24 cellular contexts compared by ENCODE assay signal in the genomic region with DNA sequence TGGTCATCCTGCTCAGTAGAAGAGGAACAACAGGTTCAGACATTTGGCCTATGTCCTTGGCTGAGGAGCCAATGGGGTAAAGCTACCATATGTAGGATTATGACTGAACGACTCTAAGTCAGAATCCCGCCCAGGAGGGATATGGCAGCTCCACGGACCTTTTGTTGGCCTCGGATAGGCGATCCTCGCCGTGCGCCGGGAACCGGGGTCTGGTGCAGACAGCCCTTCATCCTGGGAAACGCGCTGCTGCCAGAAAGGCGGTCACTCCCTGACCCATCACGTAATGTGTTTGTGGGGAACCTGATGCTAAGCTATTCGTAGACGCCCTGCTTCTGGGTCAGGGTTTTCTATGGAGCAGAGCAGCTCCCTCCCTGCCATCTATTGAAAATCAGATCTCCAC.
DNase-seq lines count a peak whose midpoint lies in the region; ATAC-seq, FAIRE-seq and TF ChIP-seq lines count a peak whose summit lies in the region.
"Had no signal": no experiment of that assay in that cellular context is flagged by ENCODE, and none has a peak within 500 bp of the region (broad histone marks: within the 10 kb centered on the region; RNA-seq: fewer than 3 reads in every experiment).

No MANE protein-coding gene starts in this region.

- intact Hi-C loops in right lobe of liver (cut with DNase I) (no loop called here), HepG2 (cut with micrococcal nuclease; ENCODE audit: unreplicated experiment) (loop anchor here (1.0 to 10.0 kb wide), 5 partner anchors 53 to 967 kb away; a partner anchor contains a TSS), lower leg skin (cut with DNase I; ENCODE audit: low total_unique reads) (loop anchor here (5.0 kb wide), 1 partner anchor 170 kb away; no protein-coding TSS in a partner anchor)

- TF ChIP-seq CTCF in right lobe of liver (IDR thresholded peaks at IDR 0.05): no peak
- TF ChIP-seq CTCF in HepG2 (CRISPR knock-in tag; IDR thresholded peaks at IDR 0.05): no peak
- no peak for TF ChIP-seq CTCF in RWPE2 (IDR thresholded peaks at IDR 0.05; ENCODE audit: poor library complexity, severe bottlenecking)
- TF ChIP-seq CTCF in lower leg skin (IDR thresholded peaks at IDR 0.05): no peak
- no peak for TF ChIP-seq CTCF in upper lobe of left lung (IDR thresholded peaks at IDR 0.05)

- no peak for DNase-seq in right lobe of liver
- no peak for DNase-seq in HepG2 (ENCODE audit: low spot score)
- DNase-seq in RWPE2 (ENCODE audit: low spot score): no peak
- DNase-seq in lower leg skin (ENCODE audit: low spot score in 2 of 2): peak in 1 of 2 donors; percentile 76
- peak in 1 of 2 donors; percentile 79 for DNase-seq in upper lobe of left lung
- DNase-seq in iPS-NIHi11 (ENCODE audit: low spot score): no peak
- DNase-seq in kidney glomerular epithelial cell (lab: John Stamatoyannopoulos, UW): no peak
- DNase-seq: activated CD4-positive, alpha-beta T cell treated with anti-CD3 and anti-CD28 coated beads for 4 hours; amniotic stem cell; CD8-positive, alpha-beta T cell; DMS79; foreskin keratinocyte; hippocampal formation; islet precursor cell; KBM-7; naive B cell; NCI-H2029 treated with DMSO at 0.1 percent for 48 hours; stimulated activated naive CD4-positive, alpha-beta T cell; SW 1271 had no signal

- no peak overlapping the region for H3K9ac ChIP-seq in HepG2 (ENCODE audit: insufficient read depth, low read depth, low read length)

- H3K4me2 ChIP-seq in HepG2 (ENCODE audit: low read depth, low read length): no peak overlapping the region

- no peak for TF ChIP-seq POLR2A in right lobe of liver (IDR thresholded peaks at IDR 0.05)
- no peak for TF ChIP-seq POLR2A in HepG2 (IDR thresholded peaks at IDR 0.05; ENCODE audit: insufficient read depth in 1 of 2, low read depth in 2 of 2, low read length in 2 of 2)
- TF ChIP-seq POLR2A in lower leg skin (IDR thresholded peaks at IDR 0.05): no peak
- TF ChIP-seq POLR2A in upper lobe of left lung (IDR thresholded peaks at IDR 0.05): no peak

- peaks cover 0 to 4% (median 0%) of the 10 kb centered on the region in 4 donors for H3K4me1 ChIP-seq in right lobe of liver
- H3K4me1 ChIP-seq in HepG2 (ENCODE audit: insufficient read depth, low read length): no peaks in the 10 kb centered on the region
- H3K4me1 ChIP-seq in RWPE2 (ENCODE audit: insufficient read depth, poor library complexity, severe bottlenecking): no peaks in the 10 kb centered on the region
- peaks cover 0 to 11% (median 2%) of the 10 kb centered on the region in 4 donors for H3K4me1 ChIP-seq in upper lobe of left lung
- H3K4me1 ChIP-seq: foreskin keratinocyte had no signal

- FAIRE-seq in HepG2 (lab: Jason Lieb, UNC): no peak
- FAIRE-seq: H54, TTC549 had no signal

- no peaks in the 10 kb centered on the region for H4K20me1 ChIP-seq in HepG2 (ENCODE audit: insufficient read depth, low read length)

- TF ChIP-seq EP300 in HepG2 (IDR thresholded peaks at IDR 0.05; ENCODE audit: low read depth in 2 of 2, low read length in 2 of 2) (no peak), HepG2 (CRISPR knock-in tag; IDR thresholded peaks at IDR 0.05; ENCODE audit: borderline replicate concordance) (no peak), upper lobe of left lung (IDR thresholded peaks at IDR 0.05) (no peak)

- H3K27me3 ChIP-seq in right lobe of liver: no peaks in the 10 kb centered on the region
- no peaks in the 10 kb centered on the region for H3K27me3 ChIP-seq in HepG2 (ENCODE audit: control insufficient read depth in 1 of 2, insufficient read depth in 2 of 2, low read length in 2 of 2)
- H3K27me3 ChIP-seq in RWPE2 (ENCODE audit: insufficient read depth, poor library complexity, severe bottlenecking): no peaks in the 10 kb centered on the region
- peaks cover 0 to 5% (median 0%) of the 10 kb centered on the region in 4 donors for H3K27me3 ChIP-seq in upper lobe of left lung
- H3K27me3 ChIP-seq: cardiac muscle cell, foreskin keratinocyte had no signal

- CTCF ChIA-PET in HepG2 (lab: Yijun Ruan, JAX; ENCODE audit: low intra/inter-chr PET ratio, low total read pairs): no interaction called here

- H3K4me3 ChIP-seq in right lobe of liver: peak overlapping the region in 2 of 3 donors; percentile 50 to 56
- no peak overlapping the region for H3K4me3 ChIP-seq in HepG2 (replicated peaks in 1 of 3; ENCODE audit: insufficient read depth in 1 of 3, low read depth in 2 of 3, low read length in 3 of 3)
- peak overlapping the region; percentile 45 for H3K4me3 ChIP-seq in RWPE2 (ENCODE audit: severe bottlenecking)
- H3K4me3 ChIP-seq in lower leg skin (ENCODE audit: low read depth, poor library complexity, severe bottlenecking): peak overlapping the region; percentile 13
- peak overlapping the region in 3 of 4 donors; percentile 43 to 48 (median 45) for H3K4me3 ChIP-seq in upper lobe of left lung
- H3K4me3 ChIP-seq: cardiac muscle cell had no signal

- no peaks in the 10 kb centered on the region for H3K79me2 ChIP-seq in HepG2 (ENCODE audit: insufficient read depth, low read length)

- in situ Hi-C loops in HepG2 (cut with HindIII; ENCODE audit: extremely low pct_ligation_motif_present, low pct_unique_long_range_greater_than_20kb): loop anchor here (5.0 to 25.0 kb wide), 2 partner anchors 85 to 775 kb away; a partner anchor contains a TSS

- H3K9me3 ChIP-seq in right lobe of liver: no peaks in the 10 kb centered on the region
- no peaks in the 10 kb centered on the region for H3K9me3 ChIP-seq in HepG2 (ENCODE audit: low read length)
- H3K9me3 ChIP-seq in RWPE2 (ENCODE audit: severe bottlenecking): no peaks in the 10 kb centered on the region
- H3K9me3 ChIP-seq in upper lobe of left lung: no peaks in the 10 kb centered on the region

- no TSS peak for BruUV-seq in HepG2 (replicated peaks; lab: Mats Ljungman, UMichigan)

- peak in 1 of 4 donors; percentile 7 for ATAC-seq in right lobe of liver
- ATAC-seq in HepG2: no peak
- no peak for ATAC-seq in RWPE2 (ENCODE audit: low read depth)
- ATAC-seq in upper lobe of left lung (ENCODE audit: low FRiP score in 2 of 2): peak in 1 of 2 donors; percentile 18
- no peak for ATAC-seq in HG03039 (IDR thresholded peaks at IDR 0.05; ENCODE audit: unreplicated experiment)

- H2AFZ ChIP-seq in HepG2 (ENCODE audit: low read length): no peak overlapping the region

- no peak for TF ChIP-seq RAD21 in HepG2 (CRISPR knock-in tag; IDR thresholded peaks at IDR 0.05)

- H3K36me3 ChIP-seq in right lobe of liver: no peaks in the 10 kb centered on the region
- H3K36me3 ChIP-seq in HepG2 (replicated peaks in 1 of 2; ENCODE audit: control insufficient read depth in 1 of 2, insufficient read depth in 2 of 2, low read length in 2 of 2): no peaks in the 10 kb centered on the region
- no peaks in the 10 kb centered on the region for H3K36me3 ChIP-seq in RWPE2 (ENCODE audit: low read depth)
- H3K36me3 ChIP-seq in upper lobe of left lung: no peaks in the 10 kb centered on the region
- H3K36me3 ChIP-seq: cardiac muscle cell had no signal

- H3K27ac ChIP-seq in right lobe of liver (no peak overlapping the region), HepG2 (ENCODE audit: extremely low read length, insufficient read depth, low read length) (no peak overlapping the region), RWPE2 (ENCODE audit: poor library complexity, severe bottlenecking) (no peak overlapping the region), upper lobe of left lung (no peak overlapping the region)
- H3K27ac ChIP-seq: cardiac muscle cell, epithelial cell of prostate, foreskin keratinocyte had no signal

- POLR2A ChIA-PET in HepG2 (lab: Yijun Ruan, JAX): no interaction called here

- 80% methylated on average over 1 of the region's 16 CpGs for WGBS in right lobe of liver (ENCODE audit: insufficient coverage, low coverage, low lambda C conversion rate, missing lambda C conversion rate)
- WGBS in HepG2 (ENCODE audit: low lambda C conversion rate): 75% methylated on average over 13 of the region's 16 CpGs
- 57 to 80% methylated on average over 16 of the region's 16 CpGs for WGBS in lower leg skin, 2 donors
- WGBS in upper lobe of left lung, 2 donors: 71 to 73% methylated on average over 12 to 16 of the region's 16 CpGs

TF ChIP-seq in HepG2, 621 proteins besides CTCF, POLR2A, EP300 and RAD21:
- TF ChIP-seq ZNF883 (CRISPR knock-in tag; IDR thresholded peaks at IDR 0.05; ENCODE audit: not compliant biosample characterization): no peak

Comparison
In these comparisons a context has a peak if more than half of its experiments do, and no peak if none do; other contexts are left out.
1. H3K4me3 ChIP-seq: peak in right lobe of liver (2 of 3), RWPE2 (single experiment), lower leg skin (single experiment) and upper lobe of left lung (3 of 4); none in HepG2 (0 of 3).
2. intact Hi-C loops: an anchor here in HepG2 (1.0 to 10.0 kb wide) and lower leg skin (5.0 kb wide); none called in right lobe of liver.